ENCODE assay signal across 30 cellular contexts in genomic region chr2:145020139-145020538, GRCh38.
"Had no signal": no experiment of that assay in that cellular context is flagged by ENCODE, and none has a peak within 500 bp of the region (broad histone marks: within the 10 kb centered on the region; RNA-seq: fewer than 3 reads in every experiment).

No MANE protein-coding gene starts in this region.

- H3K27ac Mint-ChIP-seq: naive thymus-derived CD8-positive, alpha-beta T cell; natural killer cell treated with Interleukin-12 subunit alpha and Interleukin-12 subunit beta and Interleukin-15 and Interleukin-18, amount 100 ng/mL, for 72 hours; nephron progenitor cell; progenitor cell of endocrine pancreas; stimulated activated effector memory CD8-positive, alpha-beta T cell treated with anti-CD3 and anti-CD28 coated beads, Interleukin-12 subunit alpha, Interleukin-12 subunit beta, amount 100 ng/mL, for 72 hours; stimulated activated naive B cell treated with anti-CD40 and anti-IgM and Interleukin-4, amounts not matched to agents 10 μg/mL and 1 μg/mL and 100 μg/mL, for 72 hours had no signal

- H3K4me3 Mint-ChIP-seq: naive B cell; naive thymus-derived CD8-positive, alpha-beta T cell; natural killer cell treated with Interleukin-12 subunit alpha and Interleukin-12 subunit beta and Interleukin-15 and Interleukin-18, amount 100 ng/mL, for 72 hours; nephron progenitor cell; neural crest cell; stimulated activated effector memory CD8-positive, alpha-beta T cell treated with anti-CD3 and anti-CD28 coated beads, Interleukin-12 subunit alpha, Interleukin-12 subunit beta, amount 100 ng/mL, for 72 hours; stimulated activated naive B cell treated with anti-CD40 and anti-IgM and Interleukin-4, amounts not matched to agents 10 μg/mL and 1 μg/mL and 100 μg/mL, for 72 hours had no signal

- H3K9me3 Mint-ChIP-seq: naive B cell; natural killer cell treated with Interleukin-12 subunit alpha and Interleukin-12 subunit beta and Interleukin-15 and Interleukin-18, amount 100 ng/mL, for 72 hours; nephron progenitor cell; stimulated activated effector memory CD8-positive, alpha-beta T cell treated with anti-CD3 and anti-CD28 coated beads, Interleukin-12 subunit alpha, Interleukin-12 subunit beta, amount 100 ng/mL, for 72 hours; stimulated activated naive B cell treated with anti-CD40 and anti-IgM and Interleukin-4, amounts not matched to agents 10 μg/mL and 1 μg/mL and 100 μg/mL, for 72 hours had no signal

- H3K27me3 ChIP-seq: neutrophil, ovary, right lobe of liver, stomach, thyroid gland, tibial nerve, upper lobe of left lung, vagina had no signal

- H2AFZ ChIP-seq: parathyroid adenoma had no signal

- ATAC-seq: naive thymus-derived CD8-positive, alpha-beta T cell; natural killer cell treated with Interleukin-12 subunit alpha and Interleukin-12 subunit beta and Interleukin-15 and Interleukin-18, amount 100 ng/mL, for 72 hours; right cardiac atrium; right lobe of liver; stimulated activated effector memory CD8-positive, alpha-beta T cell treated with anti-CD3 and anti-CD28 coated beads, Interleukin-12 subunit alpha, Interleukin-12 subunit beta, amount 100 ng/mL, for 72 hours; stimulated activated naive B cell treated with anti-CD40 and anti-IgM and Interleukin-4, amounts not matched to agents 10 μg/mL and 1 μg/mL and 100 μg/mL, for 72 hours had no signal

- H3K9ac ChIP-seq: parathyroid adenoma had no signal

- H3K4me1 ChIP-seq: parathyroid adenoma, right lobe of liver, sigmoid colon, thyroid gland, vagina had no signal

- H3K27ac ChIP-seq: neutrophil, ovary, parathyroid adenoma, right lobe of liver, sigmoid colon, stomach, thoracic aorta, thyroid gland, tibial nerve, upper lobe of left lung, vagina had no signal

- H3K9me3 ChIP-seq: neutrophil, ovary, right lobe of liver, sigmoid colon, stomach, thoracic aorta, thyroid gland, tibial nerve, upper lobe of left lung, vagina had no signal

- H3K27me3 Mint-ChIP-seq: naive B cell; progenitor cell of endocrine pancreas; stimulated activated naive B cell treated with anti-CD40 and anti-IgM and Interleukin-4, amounts not matched to agents 10 μg/mL and 1 μg/mL and 100 μg/mL, for 72 hours had no signal

- DNase-seq: naive B cell; naive thymus-derived CD8-positive, alpha-beta T cell; nephron progenitor cell; nucleus accumbens; ovary; posterior cingulate gyrus; right cardiac atrium; right lobe of liver; sigmoid colon; small intestine; stimulated activated CD4-positive, alpha-beta T cell treated with anti-CD3 and anti-CD28 coated beads, Interleukin-15, amount 100 ng/mL, for 24 hours; stimulated activated CD4-positive, alpha-beta T cell treated with anti-CD3 and anti-CD28 coated beads, Interleukin-2, amount 100 ng/mL, for 24 hours; stimulated activated CD4-positive, alpha-beta T cell treated with anti-CD3 and anti-CD28 coated beads, Interleukin-2, amount 100 ng/mL, for 48 hours; stimulated activated CD4-positive, alpha-beta T cell treated with anti-CD3 and anti-CD28 coated beads, Interleukin-4, amount 100 ng/mL, for 24 hours; stimulated activated naive B cell treated with anti-CD40 and anti-IgM and Interleukin-4, amounts not matched to agents 10 μg/mL and 1 μg/mL and 100 μg/mL, for 72 hours; stimulated activated naive CD4-positive, alpha-beta T cell treated with Interleukin-2 at 50 U/mL for 16 hours; stomach; thyroid gland; trophoblast cell; upper lobe of left lung had no signal

- H3K4me3 ChIP-seq: ovary, right lobe of liver, sigmoid colon, stomach, thoracic aorta, thyroid gland, tibial nerve, upper lobe of left lung, vagina had no signal

- FAIRE-seq: small intestine, urothelium cell line had no signal

- H3K4me1 Mint-ChIP-seq: naive thymus-derived CD8-positive, alpha-beta T cell; nephron progenitor cell; stimulated activated effector memory CD8-positive, alpha-beta T cell treated with anti-CD3 and anti-CD28 coated beads, Interleukin-12 subunit alpha, Interleukin-12 subunit beta, amount 100 ng/mL, for 72 hours had no signal

- H3K79me2 ChIP-seq: parathyroid adenoma had no signal

- H3K36me3 ChIP-seq: neutrophil, ovary, right lobe of liver, sigmoid colon, stomach, thoracic aorta, thyroid gland, tibial nerve, upper lobe of left lung, vagina had no signal
